Comparison of ENCODE assay signal across 18 cellular contexts in the genomic region with DNA sequence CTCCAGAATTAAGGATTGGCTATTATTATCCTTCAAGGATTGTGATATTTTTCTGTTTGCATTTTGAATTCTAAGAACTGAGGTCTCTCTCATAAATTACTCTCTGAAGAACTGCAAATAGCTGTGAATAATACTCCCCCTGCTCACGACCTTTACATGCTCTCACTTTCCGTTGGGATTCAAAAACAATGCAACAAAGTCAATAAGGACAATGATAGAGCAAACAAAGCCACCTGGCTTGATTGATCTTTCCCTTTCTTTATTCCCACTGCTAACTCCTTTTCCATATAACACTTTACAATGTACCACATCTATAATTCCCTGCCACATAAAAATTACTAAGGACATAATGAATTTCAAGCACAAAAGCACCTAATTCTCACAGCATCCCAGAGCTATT.
DNase-seq lines count a peak whose midpoint lies in the region; ATAC-seq and TF ChIP-seq lines count a peak whose summit lies in the region.
"Had no signal": no experiment of that assay in that cellular context is flagged by ENCODE, and none has a peak within 500 bp of the region (broad histone marks: within the 10 kb centered on the region; RNA-seq: fewer than 3 reads in every experiment).

No MANE protein-coding gene starts in this region.

- no peak overlapping the region for H3K4me2 ChIP-seq in MM.1S (ENCODE audit: low read depth, low read length)
- H3K4me2 ChIP-seq: BLaER1 had no signal

- no peaks in the 10 kb centered on the region for H3K4me1 ChIP-seq in MM.1S (ENCODE audit: low read length)
- no peaks in the 10 kb centered on the region for H3K4me1 ChIP-seq in transverse colon
- H3K4me1 ChIP-seq: BLaER1, SJSA1 had no signal

- in situ Hi-C loops in transverse colon (cut with MboI; ENCODE audit: low pct_ligation_motif_present in 1 of 4, low pct_unique_long_range_greater_than_20kb in 1 of 4, low sequenced_read_pairs in 3 of 4): no loop called here

- TF ChIP-seq CTCF in MM.1S (IDR thresholded peaks at IDR 0.05; ENCODE audit: low read length): no peak
- no peak for TF ChIP-seq CTCF in transverse colon (IDR thresholded peaks at IDR 0.05)

- no peaks in the 10 kb centered on the region for H3K36me3 ChIP-seq in MM.1S (replicated peaks; ENCODE audit: insufficient read depth, low read length)
- H3K36me3 ChIP-seq in transverse colon: no peaks in the 10 kb centered on the region
- H3K36me3 ChIP-seq: BLaER1, MG63, SJSA1 had no signal

- intact Hi-C loops in transverse colon (cut with DNase I; ENCODE audit: low total_unique reads): loop anchor here (5.0 kb wide), 1 partner anchor 314 kb away; no protein-coding TSS in a partner anchor

- TF ChIP-seq POLR2A in transverse colon (IDR thresholded peaks at IDR 0.05): no peak

- H3K9me2 ChIP-seq in MM.1S (replicated peaks; ENCODE audit: insufficient read depth, low read length): no peaks in the 10 kb centered on the region

- H3K4me3 ChIP-seq in MM.1S (ENCODE audit: low read length) (no peak overlapping the region), transverse colon (no peak overlapping the region)
- H3K4me3 ChIP-seq: BLaER1, MG63, SJSA1 had no signal

- no peak overlapping the region for H3K27ac ChIP-seq in MM.1S (ENCODE audit: low read length)
- H3K27ac ChIP-seq in transverse colon: no peak overlapping the region
- H3K27ac ChIP-seq: BLaER1, RWPE1, SJSA1 had no signal

- no peaks in the 10 kb centered on the region for H3K79me2 ChIP-seq in MM.1S (ENCODE audit: low read length)

- DNase-seq in DMS153 treated with DMSO at 0.1 percent for 48 hours (lab: John Stamatoyannopoulos, UW; ENCODE audit: unreplicated experiment): peak; percentile 56
- peak; percentile 21 for DNase-seq in NCI-H146 (lab: John Stamatoyannopoulos, UW)
- DNase-seq in NCI-H2171 (lab: John Stamatoyannopoulos, UW): peak; percentile 3
- DNase-seq in NCI-H774 (lab: John Stamatoyannopoulos, UW): peak; percentile 86
- no peak for DNase-seq in MM.1S
- no peak for DNase-seq in transverse colon
- DNase-seq: CD8-positive, alpha-beta T cell; IMR-90; Karpas-422; MG63; NCI-H1694; NCI-H526 treated with DMSO at 0.1 percent for 48 hours; SW 1271 had no signal

- no peaks in the 10 kb centered on the region for H3K27me3 ChIP-seq in MM.1S (replicated peaks; ENCODE audit: insufficient read depth, low read length)
- H3K27me3 ChIP-seq in transverse colon: no peaks in the 10 kb centered on the region
- H3K27me3 ChIP-seq: BLaER1, MG63, SJSA1 had no signal

- WGBS in transverse colon (ENCODE audit: low coverage in 1 of 2), 2 donors: 13 to 19% methylated on average over 1 to 2 of the region's 2 CpGs

- no peak overlapping the region for H2AFZ ChIP-seq in MM.1S (ENCODE audit: low read length)

- no peak for TF ChIP-seq EP300 in transverse colon (IDR thresholded peaks at IDR 0.05; ENCODE audit: low read depth)

- no peak overlapping the region for H3K9ac ChIP-seq in MM.1S (ENCODE audit: low read length)
- H3K9ac ChIP-seq: BLaER1 had no signal

- H3K9me3 ChIP-seq in MM.1S (replicated peaks; ENCODE audit: insufficient read depth, low read length) (no peaks in the 10 kb centered on the region), transverse colon (peaks cover 0 to 7% of the 10 kb centered on the region in 2 donors)
- H3K9me3 ChIP-seq: BLaER1, MG63 had no signal

- no peaks in the 10 kb centered on the region for H4K20me1 ChIP-seq in MM.1S (ENCODE audit: insufficient read depth, low read length)
- H4K20me1 ChIP-seq: BLaER1 had no signal

- ATAC-seq in HG02623 (IDR thresholded peaks at IDR 0.05; ENCODE audit: unreplicated experiment): no peak
- no peak for ATAC-seq in GM19023 (IDR thresholded peaks at IDR 0.05; ENCODE audit: unreplicated experiment)
- ATAC-seq: CD8-positive, alpha-beta T cell had no signal

- no peaks in the 10 kb centered on the region for H3F3A ChIP-seq in MM.1S (ENCODE audit: insufficient read depth, low read length)

Comparison
In these comparisons a context has a peak if more than half of its experiments do, and no peak if none do; other contexts are left out.
1. DNase-seq: peak in DMS153 treated with DMSO at 0.1 percent for 48 hours (single experiment), NCI-H146 (single experiment), NCI-H2171 (single experiment) and NCI-H774 (single experiment); none in MM.1S (single experiment) and transverse colon (single experiment).